Comparison of ENCODE assay signal across 9 cellular contexts in genomic region chr3:25751048-25751447, GRCh38.
"Had no signal": no experiment of that assay in that cellular context is flagged by ENCODE, and none has a peak within 500 bp of the region (broad histone marks: within the 10 kb centered on the region; RNA-seq: fewer than 3 reads in every experiment).

No MANE protein-coding gene starts in this region.

- H3K9me3 Mint-ChIP-seq: HFFc6, IgD-negative memory B cell had no signal

- DNase-seq: GM23248, GOT3, H7, HFFc6, KG1 had no signal

- H2AFZ ChIP-seq: GM23248 had no signal

- H3K27ac ChIP-seq: GM23248, HL-60 had no signal

- H3K4me3 Mint-ChIP-seq: HFFc6, IgD-negative memory B cell had no signal

- H3K9me3 ChIP-seq: HAP-1 had no signal

- ATAC-seq: HCT116 had no signal

- H3K4me3 ChIP-seq: GM23248, HAP-1 had no signal

- H3K4me1 ChIP-seq: HAP-1 had no signal

- H3K27ac Mint-ChIP-seq: HFFc6, IgD-negative memory B cell had no signal

- H3K9ac ChIP-seq: GM23248 had no signal

- H3K27me3 Mint-ChIP-seq: IgD-negative memory B cell had no signal
